26 cellular contexts compared by ENCODE assay signal in genomic region chr3:186937017-186937875, GRCh38. TPM values are rescaled to one million over a fixed set of nuclear protein-coding genes. Genes with fewer than 3 reads are reported as not detected.
DNase-seq lines count a peak whose midpoint lies in the region; ATAC-seq, FAIRE-seq and TF ChIP-seq lines count a peak whose summit lies in the region.
"Had no signal": no experiment of that assay in that cellular context is flagged by ENCODE, and none has a peak within 500 bp of the region (broad histone marks: within the 10 kb centered on the region; RNA-seq: fewer than 3 reads in every experiment).

No MANE protein-coding gene starts in this region.

- BruUV-seq in K562 (replicated peaks; lab: Mats Ljungman, UMichigan), result no TSS peak

- peaks cover 71% of the 10 kb centered on the region for H3K4me1 Mint-ChIP-seq in activated T-cell treated with anti-CD3 and anti-CD28 coated beads, Interleukin-2, amount 50 U/mL, for 24 hours (ENCODE audit: low read depth)

- peak overlapping the region; percentile 25; the same call in 1 of the 2 replicates for H2AFZ ChIP-seq in K562 (ENCODE audit: low read depth, low read length)

- peaks cover 97% of the 10 kb centered on the region for H3K79me2 ChIP-seq in K562 (ENCODE audit: control insufficient read depth, insufficient read depth, low read length)

- CTCF ChIA-PET in K562 (lab: Yijun Ruan, JAX; ENCODE audit: low intra/inter-chr PET ratio), result no interaction called here

- intact Hi-C loops in K562 (cut with micrococcal nuclease) (loop anchor here (10.0 kb wide), 1 partner anchor 228 kb away; no protein-coding TSS in a partner anchor), prostate gland (cut with DNase I) (no loop called here), sigmoid colon (cut with DNase I) (no loop called here)

- FAIRE-seq in K562 (lab: Jason Lieb, UNC), result peak; percentile 52
- FAIRE-seq: A549, D721Med, islet of Langerhans had no signal

- TF ChIP-seq EP300 in K562 (IDR thresholded peaks at IDR 0.05; ENCODE audit: low read length) (no peak), sigmoid colon (IDR thresholded peaks at IDR 0.05) (no peak)

- no peaks in the 10 kb centered on the region for H3K27me3 Mint-ChIP-seq in activated T-cell treated with anti-CD3 and anti-CD28 coated beads, Interleukin-2, amount 50 U/mL, for 24 hours
- H3K27me3 Mint-ChIP-seq: activated B cell treated with CpG ODN at 0.5 μM for 24 hours; activated naive CD8-positive, alpha-beta T cell treated with anti-CD3 and anti-CD28 coated beads for 36 hours had no signal

- in situ Hi-C loops in K562 (cut with MboI), result no loop called here

- ATAC-seq in K562 (peak; percentile 34), GM18867 (IDR thresholded peaks at IDR 0.05; ENCODE audit: unreplicated experiment) (no peak)
- ATAC-seq: A549; activated CD8-positive, alpha-beta T cell treated with anti-CD3 and anti-CD28 coated beads, Interleukin-2, amount 10 ng/mL, durations not matched to agents 7 days and 5 days; lower lobe of right lung had no signal

- peaks cover 76% of the 10 kb centered on the region for H3K36me3 Mint-ChIP-seq in activated T-cell treated with anti-CD3 and anti-CD28 coated beads, Interleukin-2, amount 50 U/mL, for 24 hours (ENCODE audit: low read depth)

- H3K9me3 Mint-ChIP-seq in activated T-cell treated with anti-CD3 and anti-CD28 coated beads, Interleukin-2, amount 50 U/mL, for 24 hours, result peaks cover 3% of the 10 kb centered on the region
- H3K9me3 Mint-ChIP-seq: activated B cell treated with CpG ODN at 0.5 μM for 24 hours had no signal

- H3K27ac Mint-ChIP-seq in activated T-cell treated with anti-CD3 and anti-CD28 coated beads, Interleukin-2, amount 50 U/mL, for 24 hours, result peak overlapping the region; percentile 38
- H3K27ac Mint-ChIP-seq: activated CD8-positive, alpha-beta T cell treated with anti-CD3 and anti-CD28 coated beads, Interleukin-2, amount 10 ng/mL, durations not matched to agents 7 days and 5 days; activated naive CD8-positive, alpha-beta T cell treated with anti-CD3 and anti-CD28 coated beads for 36 hours had no signal

- 43% methylated on average over 10 of the region's 10 CpGs for WGBS in K562 (ENCODE audit: insufficient coverage, low coverage, missing lambda C conversion rate)
- 86% methylated on average over 10 of the region's 10 CpGs for WGBS in prostate gland
- 82 to 91% methylated on average over 10 of the region's 10 CpGs for WGBS in sigmoid colon, 2 donors

- H3K27me3 ChIP-seq in K562 (ENCODE audit: control insufficient read depth in 2 of 2, insufficient read depth in 2 of 2, low read length in 2 of 2) (no peaks in the 10 kb centered on the region), prostate gland (replicated peaks; ENCODE audit: insufficient read depth) (no peaks in the 10 kb centered on the region), sigmoid colon (no peaks in the 10 kb centered on the region)
- H3K27me3 ChIP-seq: Peyer's patch, stomach had no signal

- H3K4me3 ChIP-seq in K562 (no peak overlapping the region), prostate gland (no peak overlapping the region), sigmoid colon (no peak overlapping the region)
- H3K4me3 ChIP-seq: A549, lower lobe of right lung, Peyer's patch, stomach had no signal

- peaks cover 2% of the 10 kb centered on the region for H3K9me1 ChIP-seq in K562 (ENCODE audit: control insufficient read depth, insufficient read depth, low read length)

- no peak for TF ChIP-seq CTCF in K562 (IDR thresholded peaks at IDR 0.05 in 2 of 3, conservative IDR thresholded peaks at IDR 0.05 in 1 of 3; ENCODE audit: insufficient read depth in 2 of 3, low read depth in 1 of 3, low read length in 3 of 3)
- no peak for TF ChIP-seq CTCF in prostate gland (IDR thresholded peaks at IDR 0.05)
- no peak for TF ChIP-seq CTCF in sigmoid colon (IDR thresholded peaks at IDR 0.05)

- H3K36me3 ChIP-seq in K562 (ENCODE audit: control insufficient read depth, insufficient read depth, low read length) (peaks cover 66% of the 10 kb centered on the region), prostate gland (no peaks in the 10 kb centered on the region), sigmoid colon (no peaks in the 10 kb centered on the region)
- H3K36me3 ChIP-seq: Peyer's patch had no signal

- TF ChIP-seq POLR2A in K562 (conservative IDR thresholded peaks at IDR 0.05) (no peak), prostate gland (IDR thresholded peaks at IDR 0.05) (no peak), sigmoid colon (IDR thresholded peaks at IDR 0.05) (no peak)

- peak overlapping the region; percentile 75 for H3K27ac ChIP-seq in K562 (ENCODE audit: extremely low read depth, low read depth, low read length)
- peak overlapping the region; percentile 79 to 81 for H3K27ac ChIP-seq in prostate gland
- H3K27ac ChIP-seq in sigmoid colon, result no peak overlapping the region
- H3K27ac ChIP-seq: A549, lower lobe of right lung, Peyer's patch, stomach had no signal

- peaks cover 16 to 54% of the 10 kb centered on the region in 2 experiments for H3K4me1 ChIP-seq in K562 (replicated peaks in 1 of 2; ENCODE audit: control insufficient read depth in 2 of 2, insufficient read depth in 2 of 2, low read length in 2 of 2)
- peaks cover 24% of the 10 kb centered on the region for H3K4me1 ChIP-seq in prostate gland (replicated peaks)
- peaks cover 0 to 11% (median 8%) of the 10 kb centered on the region in 4 donors for H3K4me1 ChIP-seq in sigmoid colon
- H3K4me1 ChIP-seq: A549 had no signal

- TF ChIP-seq RAD21 in K562 (CRISPR knock-in tag; conservative IDR thresholded peaks at IDR 0.05 in 1 of 2, IDR thresholded peaks at IDR 0.05 in 1 of 2), result no peak

- POLR2A ChIA-PET in K562 (lab: Yijun Ruan, JAX), result interaction anchor here (0.6 to 2.2 kb wide), 6 partner anchors 9 to 49 kb away, joined by 3 to 6 read pairs (median 4); no protein-coding TSS in a partner anchor

- H4K20me1 ChIP-seq in K562 (replicated peaks; ENCODE audit: control insufficient read depth, insufficient read depth, low read length), result no peaks in the 10 kb centered on the region

- H3K9me3 ChIP-seq in K562 (replicated peaks; ENCODE audit: control insufficient read depth, insufficient read depth, low read depth, low read length) (no peaks in the 10 kb centered on the region), prostate gland (no peaks in the 10 kb centered on the region), sigmoid colon (no peaks in the 10 kb centered on the region)
- H3K9me3 ChIP-seq: A549, lower lobe of right lung, Peyer's patch, stomach had no signal

- H3K9ac ChIP-seq in K562 (ENCODE audit: insufficient read depth in 1 of 2, low read depth in 2 of 2, low read length in 2 of 2), result peak overlapping the region; percentile 32 to 57; a peak in 1 of 4 replicates

- H3K4me3 Mint-ChIP-seq in activated T-cell treated with anti-CD3 and anti-CD28 coated beads, Interleukin-2, amount 50 U/mL, for 24 hours, result no peak overlapping the region
- H3K4me3 Mint-ChIP-seq: activated B cell treated with CpG ODN at 0.5 μM for 24 hours; activated CD8-positive, alpha-beta T cell treated with anti-CD3 and anti-CD28 coated beads, Interleukin-2, amount 10 ng/mL, durations not matched to agents 7 days and 5 days; activated naive CD8-positive, alpha-beta T cell treated with anti-CD3 and anti-CD28 coated beads for 36 hours had no signal

- no peak for DNase-seq in activated T-cell treated with anti-CD3 and anti-CD28 coated beads, Interleukin-2, amount 50 U/mL, for 24 hours
- DNase-seq in activated T-cell treated with anti-CD3 and anti-CD28 coated beads, Interleukin-2, amount 50 U/mL, for 48 hours, result no peak
- DNase-seq in MV-4-11 (lab: John Stamatoyannopoulos, UW), result peak; percentile 41
- DNase-seq in K562 (ENCODE audit: extremely low read depth in 1 of 4, low spot score in 3 of 4), result peak in 1 of 4 experiments; percentile 61
- DNase-seq in prostate gland (ENCODE audit: low spot score), result no peak
- DNase-seq in SW480 (ENCODE audit: low spot score), result no peak
- no peak for DNase-seq in sigmoid colon
- DNase-seq: activated B cell treated with CpG ODN at 0.5 μM for 24 hours; activated CD8-positive, alpha-beta T cell treated with anti-CD3 and anti-CD28 coated beads, Interleukin-2, amount 10 ng/mL, durations not matched to agents 7 days and 5 days; activated naive CD8-positive, alpha-beta T cell treated with anti-CD3 and anti-CD28 coated beads for 36 hours; erythroblast; foreskin fibroblast; hippocampal formation; lower lobe of right lung; NCI-H1105; NCI-H2029; NK-92 treated with Interleukin-12 subunit alpha and Interleukin-12 subunit beta, amount 100 ng/mL, for 24 hours; Peyer's patch; stimulated activated CD4-positive, alpha-beta T cell treated with anti-CD3 and anti-CD28 coated beads, Interleukin-4, amount 100 ng/mL, for 24 hours; stomach; T-helper 9 cell; trophoblast cell had no signal

- peak overlapping the region; percentile 23; the same call in 1 of the 2 replicates for H3K4me2 ChIP-seq in K562 (ENCODE audit: insufficient read depth, low read length)
- H3K4me2 ChIP-seq: A549 had no signal

TF ChIP-seq in K562, 482 proteins besides CTCF, POLR2A, EP300 and RAD21 (continues in another document):
- TF ChIP-seq NR2C1 (IDR thresholded peaks at IDR 0.05) (no peak), NR2C1 (tag; IDR thresholded peaks at IDR 0.05) (peak; percentile 37; the same call in 1 of the 2 replicates)

RNA-seq across cellular contexts. Expression of gene ST6GAL1, which starts 6.9 kb away (rescaled TPM):
- total RNA-seq in K562 (2011; cell fraction: chromatin; rRNA removed; ENCODE audit: low replicate concordance), result 401 and 438 TPM in 2 replicates
- total RNA-seq in K562 (2011; cell fraction: nucleolus; rRNA removed), result 288 and 318 TPM in 2 replicates
- 391 and 510 TPM in 2 replicates for total RNA-seq in K562 (2011; cell fraction: nucleoplasm; rRNA removed)
- total RNA-seq in K562 (2014; rRNA removed) (57.1 and 57.4 TPM in 2 replicates), K562 (2014; rRNA removed; fragmentation: Illumina TruSeq; extraction: Trizol) (71.0 and 79.0 TPM in 2 replicates), K562 (2015; rRNA removed; fragmentation: Illumina TruSeq; extraction: Trizol) (39.3 and 42.3 TPM in 2 replicates), K562 (2021) (114 and 135 TPM in 2 replicates), prostate gland (100 to 1,000 TPM; 101 to 225 TPM), sigmoid colon (10 to 100 TPM in 2 of 4 donors, 1 to 10 TPM in 2; 9.4 to 15.3 (median 11.2) TPM)
- polyA plus RNA-seq in K562 (2011; rRNA removed) (93.3 and 144 TPM in 2 replicates), K562 (2014; fragmentation: Illumina TruSeq; extraction: Trizol) (108 and 145 TPM in 2 replicates), K562 (2014; fragmentation: Nextera tagmentation; extraction: Ambion mirVana) (10 to 100 TPM; 31.9 to 43.0 TPM), K562 (2014; rRNA removed) (74.1 and 80.6 TPM in 2 replicates), sigmoid colon (10 to 100 TPM in 1 of 3 donors, 1 to 10 TPM in 2; 5.4 to 60.5 (median 6.5) TPM)
- 75.4 and 100 TPM in 2 replicates for polyA plus RNA-seq in K562 (2011; cell fraction: cytosol; rRNA removed)
- 62.0 and 106 TPM in 2 replicates for polyA plus RNA-seq in K562 (2011; cell fraction: nucleus; rRNA removed)
- 65.3 and 96.3 TPM in 2 replicates for polyA plus RNA-seq in K562 (2012)
- 163 and 272 TPM in 2 replicates for polyA minus RNA-seq in K562 (2011; rRNA and poly(A)+ RNA removed)
- polyA minus RNA-seq in K562 (2011; cell fraction: cytosol; rRNA and poly(A)+ RNA removed), result 58.4 and 107 TPM in 2 replicates
- 86.4 and 113 TPM in 2 replicates for polyA minus RNA-seq in K562 (2011; cell fraction: nucleus; rRNA and poly(A)+ RNA removed)

Comparison
In these comparisons a context has a peak if more than half of its experiments do, and no peak if none do; other contexts are left out.
1. H3K27ac ChIP-seq: peak in K562 (single experiment) and prostate gland (2 of 2); none in sigmoid colon (0 of 4).